In the genomic region with DNA sequence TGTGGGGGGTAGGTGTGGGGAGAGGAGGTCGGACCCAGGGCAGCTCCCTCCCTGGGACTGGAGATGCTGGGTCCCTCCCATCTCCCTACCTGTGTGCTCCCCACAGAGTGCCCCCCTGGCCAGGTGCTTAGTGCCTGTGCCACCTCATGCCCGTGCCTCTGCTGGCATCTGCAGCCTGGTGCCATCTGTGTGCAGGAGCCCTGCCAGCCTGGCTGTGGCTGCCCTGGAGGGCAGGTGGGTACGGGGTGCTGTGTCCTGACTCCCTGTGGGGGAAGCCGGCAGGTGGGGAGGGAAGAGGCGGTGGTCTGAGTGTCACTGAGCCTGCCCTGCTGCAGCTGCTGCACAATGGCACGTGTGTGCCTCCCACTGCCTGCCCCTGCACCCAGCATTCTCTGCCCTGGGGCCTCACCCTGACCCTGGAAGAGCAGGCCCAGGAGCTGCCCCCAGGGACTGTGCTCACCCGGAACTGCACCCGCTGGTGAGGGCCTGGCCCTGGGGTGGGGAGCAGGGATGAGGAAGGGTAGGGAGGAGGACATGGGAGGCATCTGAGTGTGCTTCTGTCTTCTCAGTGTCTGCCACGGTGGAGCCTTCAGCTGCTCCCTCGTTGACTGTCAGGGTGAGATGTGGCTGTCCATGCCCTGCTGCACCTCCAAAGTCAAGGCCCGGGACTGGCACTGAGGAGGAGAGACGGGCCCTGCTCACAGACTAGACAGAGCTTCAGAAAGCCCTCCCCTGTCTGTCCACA, we compare ENCODE assay signal across 1 cellular context.
TF ChIP-seq lines count a peak whose summit lies in the region.

No MANE protein-coding gene starts in this region.

TF ChIP-seq in WTC11, 78 proteins besides CTCF, POLR2A, EP300 and RAD21 (continued from another document):
- TF ChIP-seq USF1 (CRISPR knock-in tag; IDR thresholded peaks at IDR 0.05): no peak
- no peak for TF ChIP-seq ATF3 (CRISPR knock-in tag; conservative IDR thresholded peaks at IDR 0.05)
- TF ChIP-seq ARID4B (CRISPR knock-in tag; IDR thresholded peaks at IDR 0.05; ENCODE audit: borderline replicate concordance): no peak
- no peak for TF ChIP-seq ATF2 (CRISPR knock-in tag; IDR thresholded peaks at IDR 0.05; ENCODE audit: borderline replicate concordance, low read depth)
- no peak for TF ChIP-seq NFE2L1 (CRISPR knock-in tag; IDR thresholded peaks at IDR 0.05)
- no peak for TF ChIP-seq OVOL2 (CRISPR knock-in tag; IDR thresholded peaks at IDR 0.05; ENCODE audit: borderline replicate concordance)
- no peak for TF ChIP-seq GABPB1 (CRISPR knock-in tag; IDR thresholded peaks at IDR 0.05)
- no peak for TF ChIP-seq MYBL2 (CRISPR knock-in tag; IDR thresholded peaks at IDR 0.05)
- no peak for TF ChIP-seq CDX4 (CRISPR knock-in tag; IDR thresholded peaks at IDR 0.05; ENCODE audit: borderline replicate concordance)
- TF ChIP-seq PRDM15 (CRISPR knock-in tag; IDR thresholded peaks at IDR 0.05): no peak
- no peak for TF ChIP-seq JAZF1 (CRISPR knock-in tag; IDR thresholded peaks at IDR 0.05)
- TF ChIP-seq SP1 (CRISPR knock-in tag; conservative IDR thresholded peaks at IDR 0.05): no peak
- no peak for TF ChIP-seq ZNF263 (CRISPR knock-in tag; IDR thresholded peaks at IDR 0.05; ENCODE audit: low read depth)
- no peak for TF ChIP-seq SOX15 (CRISPR knock-in tag; IDR thresholded peaks at IDR 0.05)
